25 cellular contexts compared by ENCODE assay signal in genomic region chr10:102702742-102703141, GRCh38. TPM values are rescaled to one million over a fixed set of nuclear protein-coding genes. Genes with fewer than 3 reads are reported as not detected.
A peak's percentile ranks its signal among the peaks of the same experiment; 100 is the strongest.
DNase-seq lines count a peak whose midpoint lies in the region; ATAC-seq and TF ChIP-seq lines count a peak whose summit lies in the region.
"Had no signal": no experiment of that assay in that cellular context is flagged by ENCODE, and none has a peak within 500 bp of the region (broad histone marks: within the 10 kb centered on the region; RNA-seq: fewer than 3 reads in every experiment).

No MANE protein-coding gene starts in this region.

- no TSS peak for BruUV-seq in A673 (replicated peaks; lab: Mats Ljungman, UMichigan)

- CTCF ChIA-PET in A673 (lab: Charles Lee) = no interaction called here

- H3K4me1 Mint-ChIP-seq in activated T-helper 2 cell treated with anti-CD3 and anti-CD28 coated beads, Interferon-gamma antibody, Interleukin-2, Interleukin-4, amounts not matched to agents 10 μg/mL and 5 μg/mL and 100 μg/mL, durations not matched to agents 14 hours and 24 hours and 36 hours (ENCODE audit: low read depth) = peaks cover 21% of the 10 kb centered on the region
- H3K4me1 Mint-ChIP-seq in stimulated activated naive B cell treated with anti-CD40 and anti-IgM and Interleukin-4, amounts not matched to agents 10 μg/mL and 1 μg/mL and 100 μg/mL, for 72 hours = peaks cover 13 to 20% of the 10 kb centered on the region in 2 donors

- no peaks in the 10 kb centered on the region for H3K9me3 ChIP-seq in A673 (ENCODE audit: low read depth, low read length, poor library complexity, severe bottlenecking)
- H3K9me3 ChIP-seq: BLaER1 treated with 17β-estradiol and CSF1 and Interleukin-3, amounts not matched to agents 10 nM and 100 nM; Caco-2 had no signal

- peak overlapping the region; percentile 46 for H3K27ac Mint-ChIP-seq in activated T-helper 2 cell treated with anti-CD3 and anti-CD28 coated beads, Interferon-gamma antibody, Interleukin-2, Interleukin-4, amounts not matched to agents 10 μg/mL and 5 μg/mL and 100 μg/mL, durations not matched to agents 14 hours and 24 hours and 36 hours
- no peak overlapping the region for H3K27ac Mint-ChIP-seq in stimulated activated naive B cell treated with anti-CD40 and anti-IgM and Interleukin-4, amounts not matched to agents 10 μg/mL and 1 μg/mL and 100 μg/mL, for 72 hours
- H3K27ac Mint-ChIP-seq: CD4-positive, alpha-beta memory T cell; H9 had no signal

- no peaks in the 10 kb centered on the region for H3K27me3 Mint-ChIP-seq in activated T-helper 2 cell treated with anti-CD3 and anti-CD28 coated beads, Interferon-gamma antibody, Interleukin-2, Interleukin-4, amounts not matched to agents 10 μg/mL and 5 μg/mL and 100 μg/mL, durations not matched to agents 14 hours and 24 hours and 36 hours (ENCODE audit: low read depth)
- H3K27me3 Mint-ChIP-seq in stimulated activated naive B cell treated with anti-CD40 and anti-IgM and Interleukin-4, amounts not matched to agents 10 μg/mL and 1 μg/mL and 100 μg/mL, for 72 hours = no peaks in the 10 kb centered on the region
- H3K27me3 Mint-ChIP-seq: CD4-positive, alpha-beta memory T cell had no signal

- POLR2A ChIA-PET in A673 (lab: Charles Lee; ENCODE audit: low non-redundant PET) = no interaction called here

- intact Hi-C loops in A673 (cut with micrococcal nuclease; ENCODE audit: unreplicated experiment) = no loop called here
- intact Hi-C loops in activated T-helper 2 cell treated with anti-CD3 and anti-CD28 coated beads, Interferon-gamma antibody, Interleukin-2, Interleukin-4, amounts not matched to agents 10 μg/mL and 5 μg/mL and 100 μg/mL, durations not matched to agents 14 hours and 24 hours and 36 hours (cut with micrococcal nuclease) = loop anchor here (1.0 kb wide), 2 partner anchors 8 to 41 kb away; no protein-coding TSS in a partner anchor

- no peak overlapping the region for H3K4me3 ChIP-seq in A673 (ENCODE audit: low read depth, low read length, poor library complexity, severe bottlenecking)
- H3K4me3 ChIP-seq: BLaER1 treated with 17β-estradiol and CSF1 and Interleukin-3, amounts not matched to agents 10 nM and 100 nM; GM12878 had no signal

- H3K27me3 ChIP-seq in A673 (replicated peaks; ENCODE audit: insufficient read depth, low read depth, low read length, poor library complexity) = no peaks in the 10 kb centered on the region
- H3K27me3 ChIP-seq: BLaER1 treated with 17β-estradiol and CSF1 and Interleukin-3, amounts not matched to agents 10 nM and 100 nM had no signal

- peaks cover 21% of the 10 kb centered on the region for H3K36me3 ChIP-seq in A673 (ENCODE audit: insufficient read depth, low read length, poor library complexity, severe bottlenecking)

- DNase-seq in NCI-H2227 (lab: John Stamatoyannopoulos, UW; ENCODE audit: unreplicated experiment) (peak; percentile 11), NCI-H2227 treated with DMSO at 0.1 percent for 48 hours (lab: John Stamatoyannopoulos, UW) (no peak), A673 (ENCODE audit: low spot score) (no peak), renal cortical epithelial cell (ENCODE audit: low read depth) (peak; percentile 47), LoVo (ENCODE audit: low spot score) (no peak)
- DNase-seq in activated T-helper 2 cell treated with anti-CD3 and anti-CD28 coated beads, Interferon-gamma antibody, Interleukin-2, Interleukin-4, amounts not matched to agents 10 μg/mL and 5 μg/mL and 100 μg/mL, durations not matched to agents 14 hours and 24 hours and 36 hours (ENCODE audit: low spot score) = no peak
- DNase-seq in stimulated activated naive B cell treated with anti-CD40 and anti-IgM and Interleukin-4, amounts not matched to agents 10 μg/mL and 1 μg/mL and 100 μg/mL, for 72 hours = no peak
- DNase-seq: Caco-2; CD4-positive, alpha-beta memory T cell; DMS 273 treated with DMSO at 0.1 percent for 48 hours; DMS79 treated with DMSO at 0.1 percent for 48 hours; H9; KBM-7; NCI-H1105; NCI-H146; NCI-H2029; NCI-H524 treated with DMSO at 0.1 percent for 48 hours; NCI-H82 had no signal

- peaks cover 31% of the 10 kb centered on the region for H3K36me3 Mint-ChIP-seq in activated T-helper 2 cell treated with anti-CD3 and anti-CD28 coated beads, Interferon-gamma antibody, Interleukin-2, Interleukin-4, amounts not matched to agents 10 μg/mL and 5 μg/mL and 100 μg/mL, durations not matched to agents 14 hours and 24 hours and 36 hours (ENCODE audit: low read depth)
- peaks cover 21 to 24% of the 10 kb centered on the region in 2 donors for H3K36me3 Mint-ChIP-seq in stimulated activated naive B cell treated with anti-CD40 and anti-IgM and Interleukin-4, amounts not matched to agents 10 μg/mL and 1 μg/mL and 100 μg/mL, for 72 hours

- peak overlapping the region; percentile 0 for H3K27ac ChIP-seq in A673 (ENCODE audit: low read depth, low read length, poor library complexity, severe bottlenecking)
- H3K27ac ChIP-seq: 22Rv1; BLaER1 treated with 17β-estradiol and CSF1 and Interleukin-3, amounts not matched to agents 10 nM and 100 nM; HL-60 had no signal

- peaks cover 6% of the 10 kb centered on the region for H3K4me1 ChIP-seq in A673 (ENCODE audit: insufficient read depth, low read length, poor library complexity, severe bottlenecking)

- no peak for ATAC-seq in GM19328 (IDR thresholded peaks at IDR 0.05; ENCODE audit: unreplicated experiment)
- no peak for ATAC-seq in stimulated activated naive B cell treated with anti-CD40 and anti-IgM and Interleukin-4, amounts not matched to agents 10 μg/mL and 1 μg/mL and 100 μg/mL, for 72 hours (replicated peaks)
- ATAC-seq: GM12878, HepG2, Panc1 had no signal

- H3K9me3 Mint-ChIP-seq in activated T-helper 2 cell treated with anti-CD3 and anti-CD28 coated beads, Interferon-gamma antibody, Interleukin-2, Interleukin-4, amounts not matched to agents 10 μg/mL and 5 μg/mL and 100 μg/mL, durations not matched to agents 14 hours and 24 hours and 36 hours = no peaks in the 10 kb centered on the region
- H3K9me3 Mint-ChIP-seq in stimulated activated naive B cell treated with anti-CD40 and anti-IgM and Interleukin-4, amounts not matched to agents 10 μg/mL and 1 μg/mL and 100 μg/mL, for 72 hours = no peaks in the 10 kb centered on the region
- H3K9me3 Mint-ChIP-seq: CD4-positive, alpha-beta memory T cell; H9 had no signal

- H3K4me3 Mint-ChIP-seq in activated T-helper 2 cell treated with anti-CD3 and anti-CD28 coated beads, Interferon-gamma antibody, Interleukin-2, Interleukin-4, amounts not matched to agents 10 μg/mL and 5 μg/mL and 100 μg/mL, durations not matched to agents 14 hours and 24 hours and 36 hours (ENCODE audit: low read depth) = no peak overlapping the region
- no peak overlapping the region for H3K4me3 Mint-ChIP-seq in stimulated activated naive B cell treated with anti-CD40 and anti-IgM and Interleukin-4, amounts not matched to agents 10 μg/mL and 1 μg/mL and 100 μg/mL, for 72 hours
- H3K4me3 Mint-ChIP-seq: CD4-positive, alpha-beta memory T cell; H9 had no signal

- no peak for TF ChIP-seq CTCF in A673 (conservative IDR thresholded peaks at IDR 0.05; ENCODE audit: low read depth, low read length)

RNA-seq across cellular contexts. Expression of gene ARL3, which starts 11.5 kb away (rescaled TPM):
- total RNA-seq in A673 (2021) (14.9 and 17.2 TPM in 2 replicates), renal cortical epithelial cell (7.8 and 9.7 TPM in 2 replicates)
- total RNA-seq in activated T-helper 2 cell treated with anti-CD3 and anti-CD28 coated beads, Interferon-gamma antibody, Interleukin-2, Interleukin-4, amounts not matched to agents 10 μg/mL and 5 μg/mL and 100 μg/mL, durations not matched to agents 14 hours and 24 hours and 36 hours = 11.1 and 12.2 TPM in 2 replicates

RNA-seq across cellular contexts. Expression of gene SFXN2, which starts 11.7 kb away (rescaled TPM):
- 19.5 and 24.6 TPM in 2 replicates for total RNA-seq in A673 (2021)
- 52.2 and 54.0 TPM in 2 replicates for total RNA-seq in activated T-helper 2 cell treated with anti-CD3 and anti-CD28 coated beads, Interferon-gamma antibody, Interleukin-2, Interleukin-4, amounts not matched to agents 10 μg/mL and 5 μg/mL and 100 μg/mL, durations not matched to agents 14 hours and 24 hours and 36 hours
- 5.1 and 5.6 TPM in 2 replicates for total RNA-seq in renal cortical epithelial cell

RNA-seq across cellular contexts. Expression of gene WBP1L, which starts 41.0 kb away (rescaled TPM):
- total RNA-seq in A673 (2021) (20.0 and 20.3 TPM in 2 replicates), renal cortical epithelial cell (45.0 and 79.7 TPM in 2 replicates)
- 18.0 and 19.9 TPM in 2 replicates for total RNA-seq in activated T-helper 2 cell treated with anti-CD3 and anti-CD28 coated beads, Interferon-gamma antibody, Interleukin-2, Interleukin-4, amounts not matched to agents 10 μg/mL and 5 μg/mL and 100 μg/mL, durations not matched to agents 14 hours and 24 hours and 36 hours

RNA-seq across cellular contexts. Expression of gene TRIM8, which starts 58.5 kb away (rescaled TPM):
- 29.4 and 32.0 TPM in 2 replicates for total RNA-seq in A673 (2021)
- 76.7 and 82.9 TPM in 2 replicates for total RNA-seq in activated T-helper 2 cell treated with anti-CD3 and anti-CD28 coated beads, Interferon-gamma antibody, Interleukin-2, Interleukin-4, amounts not matched to agents 10 μg/mL and 5 μg/mL and 100 μg/mL, durations not matched to agents 14 hours and 24 hours and 36 hours
- 47.2 and 146 TPM in 2 replicates for total RNA-seq in renal cortical epithelial cell

Comparison
In these comparisons a context has a peak if more than half of its experiments do, and no peak if none do; other contexts are left out.
1. DNase-seq: peak in NCI-H2227 (single experiment) and renal cortical epithelial cell (single experiment); none in NCI-H2227 treated with DMSO at 0.1 percent for 48 hours (single experiment), A673 (single experiment), activated T-helper 2 cell treated with anti-CD3 and anti-CD28 coated beads, Interferon-gamma antibody, Interleukin-2, Interleukin-4, amounts not matched to agents 10 μg/mL and 5 μg/mL and 100 μg/mL, durations not matched to agents 14 hours and 24 hours and 36 hours (single experiment), LoVo (single experiment) and stimulated activated naive B cell treated with anti-CD40 and anti-IgM and Interleukin-4, amounts not matched to agents 10 μg/mL and 1 μg/mL and 100 μg/mL, for 72 hours (single experiment).